ENCODE assay signal across 20 cellular contexts in genomic region chr7:20304366-20304765, GRCh38. TPM values are rescaled to one million over a fixed set of nuclear protein-coding genes. Genes with fewer than 3 reads are reported as not detected.
DNase-seq lines count a peak whose midpoint lies in the region; ATAC-seq and TF ChIP-seq lines count a peak whose summit lies in the region.
"Had no signal": no experiment of that assay in that cellular context is flagged by ENCODE, and none has a peak within 500 bp of the region (broad histone marks: within the 10 kb centered on the region; RNA-seq: fewer than 3 reads in every experiment).

No MANE protein-coding gene starts in this region.

- DNase-seq in ELF-1 (ENCODE audit: low read depth, low spot score) (peak; percentile 9), NCI-H187 (lab: John Stamatoyannopoulos, UW) (peak; percentile 10 to 44), OCI-LY7 (ENCODE audit: low spot score) (no peak), lower lobe of right lung (no peak), vagina (ENCODE audit: extremely low spot score in 2 of 2) (no peak), NK-92 (lab: John Stamatoyannopoulos, UW; ENCODE audit: unreplicated experiment) (no peak)
- no peak for DNase-seq in activated CD4-positive, alpha-beta T cell treated with anti-CD3 and anti-CD28 coated beads for 1 hour
- DNase-seq: activated CD8-positive, alpha-beta memory T cell treated with anti-CD3 and anti-CD28 coated beads, Interleukin-2, amount 10 ng/mL, durations not matched to agents 7 days and 5 days; activated effector memory CD4-positive, alpha-beta T cell treated with Interleukin-2 at 50 U/mL for 16 hours; BE2C; DMS 273 treated with DMSO at 0.1 percent for 48 hours; foreskin keratinocyte; NCI-H1436 treated with DMSO at 0.1 percent for 48 hours; sigmoid colon; stimulated activated CD4-positive, alpha-beta T cell treated with anti-CD3 and anti-CD28 coated beads, Interleukin-2, amount 100 ng/mL, for 24 hours; T-helper 2 cell had no signal

- TF ChIP-seq CTCF in OCI-LY7 (conservative IDR thresholded peaks at IDR 0.05; ENCODE audit: low read length) (no peak), lower lobe of right lung (IDR thresholded peaks at IDR 0.05) (no peak), vagina (IDR thresholded peaks at IDR 0.05) (no peak)

- H3K27ac ChIP-seq in OCI-LY7 (ENCODE audit: low read depth, low read length, poor library complexity, severe bottlenecking) (no peak overlapping the region), lower lobe of right lung (no peak overlapping the region), vagina (no peak overlapping the region)
- H3K27ac ChIP-seq: foreskin keratinocyte, sigmoid colon had no signal

- POLR2A ChIA-PET in OCI-LY7 (lab: Charles Lee), result interaction anchor here (0.6 to 0.7 kb wide), 2 partner anchors 102 to 1641 kb away, joined by 3 to 5 read pairs; no protein-coding TSS in a partner anchor

- H3K27me3 ChIP-seq in lower lobe of right lung (ENCODE audit: low read depth) (no peaks in the 10 kb centered on the region), vagina (no peaks in the 10 kb centered on the region)
- H3K27me3 ChIP-seq: BE2C, foreskin keratinocyte, sigmoid colon had no signal

- no peaks in the 10 kb centered on the region for H3K36me3 ChIP-seq in OCI-LY7 (ENCODE audit: insufficient read depth, low read length)
- no peaks in the 10 kb centered on the region for H3K36me3 ChIP-seq in lower lobe of right lung
- H3K36me3 ChIP-seq in vagina, result no peaks in the 10 kb centered on the region
- H3K36me3 ChIP-seq: BE2C, sigmoid colon had no signal

- intact Hi-C loops in OCI-LY7 (cut with micrococcal nuclease; ENCODE audit: unreplicated experiment), result no loop called here
- intact Hi-C loops in lower lobe of right lung (cut with DNase I), result no loop called here
- intact Hi-C loops in vagina (cut with DNase I), result no loop called here

- H3K9me3 ChIP-seq in OCI-LY7 (ENCODE audit: low read length), result no peaks in the 10 kb centered on the region
- no peaks in the 10 kb centered on the region for H3K9me3 ChIP-seq in lower lobe of right lung
- H3K9me3 ChIP-seq in vagina, result no peaks in the 10 kb centered on the region
- H3K9me3 ChIP-seq: BE2C, sigmoid colon had no signal

- H3K9me2 ChIP-seq in OCI-LY7 (ENCODE audit: insufficient read depth, low read length), result no peaks in the 10 kb centered on the region

- BruUV-seq in OCI-LY7 (replicated peaks; lab: Mats Ljungman, UMichigan), result no TSS peak

- H3K4me1 ChIP-seq in OCI-LY7 (ENCODE audit: insufficient read depth, low read length, poor library complexity, severe bottlenecking), result no peaks in the 10 kb centered on the region
- H3K4me1 ChIP-seq in lower lobe of right lung, result no peaks in the 10 kb centered on the region
- H3K4me1 ChIP-seq in vagina, result peaks cover 7% of the 10 kb centered on the region
- H3K4me1 ChIP-seq: BE2C, sigmoid colon had no signal

- CTCF ChIA-PET in OCI-LY7 (lab: Charles Lee; ENCODE audit: unreplicated experiment), result no interaction called here

- no peaks in the 10 kb centered on the region for H3K79me2 ChIP-seq in OCI-LY7 (ENCODE audit: insufficient read depth, low read depth, low read length)

- no peaks in the 10 kb centered on the region for H4K20me1 ChIP-seq in OCI-LY7 (ENCODE audit: insufficient read depth, low read length)

- no peak for TF ChIP-seq POLR2A in vagina (IDR thresholded peaks at IDR 0.05)

- H3K4me3 ChIP-seq in OCI-LY7 (ENCODE audit: low read depth, low read length, poor library complexity, severe bottlenecking) (no peak overlapping the region), lower lobe of right lung (no peak overlapping the region), vagina (no peak overlapping the region)
- H3K4me3 ChIP-seq: sigmoid colon had no signal

- peak; percentile 83 to 85 for ATAC-seq in lower lobe of right lung
- no peak for ATAC-seq in HG02759 (IDR thresholded peaks at IDR 0.05; ENCODE audit: unreplicated experiment)
- ATAC-seq: activated CD4-positive, CD25-positive, alpha-beta regulatory T cell treated with anti-CD3 and anti-CD28 coated beads, Interleukin-2, amount 50 U/mL, for 24 hours; activated CD8-positive, alpha-beta memory T cell treated with anti-CD3 and anti-CD28 coated beads, Interleukin-2, amount 10 ng/mL, durations not matched to agents 7 days and 5 days; foreskin keratinocyte; left lobe of liver; Right ventricle myocardium inferior had no signal

- H3K4me2 ChIP-seq in OCI-LY7 (ENCODE audit: low read length), result peak overlapping the region; percentile 41; the same call in 1 of the 2 replicates

- H2AFZ ChIP-seq in OCI-LY7 (ENCODE audit: low read length), result no peak overlapping the region

RNA-seq across cellular contexts. Expression of gene ITGB8, which starts 26.3 kb away (rescaled TPM):
- not detected in 2 replicates for total RNA-seq in OCI-LY7 (2014; rRNA removed; shearing (Covaris generic))
- not detected in 2 replicates for total RNA-seq in OCI-LY7 (2022)
- total RNA-seq in lower lobe of right lung, result 8.0 TPM
- 62.6 TPM for total RNA-seq in vagina

Comparison
In these comparisons a context has a peak if more than half of its experiments do, and no peak if none do; other contexts are left out.
1. DNase-seq: peak in ELF-1 (single experiment) and NCI-H187 (2 of 2); none in OCI-LY7 (single experiment), lower lobe of right lung (single experiment), activated CD4-positive, alpha-beta T cell treated with anti-CD3 and anti-CD28 coated beads for 1 hour (single experiment), vagina (0 of 2) and NK-92 (single experiment).